8 cellular contexts compared by ENCODE assay signal in the genomic region with DNA sequence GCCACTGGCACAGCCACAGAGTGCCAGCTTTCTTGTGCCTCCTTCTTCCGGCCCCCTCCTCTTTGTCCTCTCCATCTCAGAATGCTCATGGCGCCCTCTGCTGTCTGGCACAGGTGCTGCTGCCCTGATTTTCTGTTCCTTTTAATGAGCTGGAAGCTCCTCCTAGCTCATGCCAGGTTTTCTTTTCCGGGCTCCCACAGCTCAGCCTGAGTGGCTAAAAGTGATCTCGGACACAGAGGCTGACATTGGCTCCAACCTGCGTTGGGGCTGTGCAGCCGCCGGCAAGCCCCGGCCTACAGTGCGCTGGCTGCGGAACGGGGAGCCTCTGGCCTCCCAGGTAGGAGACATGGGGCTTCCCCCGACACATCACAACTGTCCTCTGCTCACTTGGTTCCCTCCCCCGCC. TPM values are rescaled to one million over a fixed set of nuclear protein-coding genes. Genes with fewer than 3 reads are reported as not detected.
DNase-seq lines count a peak whose midpoint lies in the region; ATAC-seq and TF ChIP-seq lines count a peak whose summit lies in the region.

No MANE protein-coding gene starts in this region.

- H3K27ac ChIP-seq in heart right ventricle, result no peak overlapping the region

- TF ChIP-seq CTCF in heart right ventricle (IDR thresholded peaks at IDR 0.05), result peak; percentile 46 to 95 (median 88)

- 25 to 33% methylated on average over 13 of the region's 13 CpGs for WGBS in heart right ventricle, 2 donors

- no peaks in the 10 kb centered on the region for H3K27me3 ChIP-seq in heart right ventricle

- DNase-seq in GM03348 (ENCODE audit: low spot score), result peak; percentile 89
- peak; percentile 63 to 95 (median 85) for DNase-seq in NCI-H1417 (lab: John Stamatoyannopoulos, UW)
- peak; percentile 51 for DNase-seq in T follicular helper cell (ENCODE audit: low read depth)
- peak; percentile 44 for DNase-seq in amniotic epithelial cell (ENCODE audit: low read depth)
- peak; percentile 70 to 74 for DNase-seq in heart right ventricle
- peak; percentile 44 for DNase-seq in renal cortical epithelial cell (ENCODE audit: low read depth)

- ATAC-seq in heart right ventricle (peak; percentile 55 to 81 (median 70)), GM18520 (IDR thresholded peaks at IDR 0.05; ENCODE audit: unreplicated experiment) (no peak), HG03457 (IDR thresholded peaks at IDR 0.05; ENCODE audit: unreplicated experiment) (no peak)

- H3K9me3 ChIP-seq in heart right ventricle, result no peaks in the 10 kb centered on the region

- H3K4me3 ChIP-seq in heart right ventricle, result no peak overlapping the region

- no peaks in the 10 kb centered on the region for H3K36me3 ChIP-seq in heart right ventricle

- peaks cover 0 to 7% (median 4%) of the 10 kb centered on the region in 9 donors for H3K4me1 ChIP-seq in heart right ventricle

- intact Hi-C loops in heart right ventricle (cut with DNase I), result loop anchor here (1.0 to 5.0 kb wide), 7 partner anchors 69 to 254 kb away; no protein-coding TSS in a partner anchor

RNA-seq across cellular contexts. Expression of gene CNTN2, which starts 18.7 kb away (rescaled TPM):
- under 1 TPM in 7 of 10 donors, not detected in 3; 0.04 to 0.72 (median 0.25) TPM for total RNA-seq in heart right ventricle
- under 1 TPM; 0.13 to 0.73 TPM for polyA plus RNA-seq in heart right ventricle
- 0.05 TPM in 1 of 2 replicates, not detected in the other for total RNA-seq in renal cortical epithelial cell

RNA-seq across cellular contexts. Expression of gene TMEM81, which starts 22.6 kb away (rescaled TPM):
- 1 to 10 TPM; 1.6 to 3.8 (median 2.1) TPM for total RNA-seq in heart right ventricle
- 1 to 10 TPM; 2.7 to 3.4 TPM for polyA plus RNA-seq in heart right ventricle
- total RNA-seq in renal cortical epithelial cell, result 1.6 and 2.4 TPM in 2 replicates

Comparison
In these comparisons a context has a peak if more than half of its experiments do, and no peak if none do; other contexts are left out.
1. ATAC-seq: peak in heart right ventricle (8 of 8); none in GM18520 (single experiment) and HG03457 (single experiment).
2. Peak in every context shown above with its lines, with median percentiles within 50 percentile points of each other: DNase-seq.